Comparison of ENCODE assay signal across 8 cellular contexts in the genomic region with DNA sequence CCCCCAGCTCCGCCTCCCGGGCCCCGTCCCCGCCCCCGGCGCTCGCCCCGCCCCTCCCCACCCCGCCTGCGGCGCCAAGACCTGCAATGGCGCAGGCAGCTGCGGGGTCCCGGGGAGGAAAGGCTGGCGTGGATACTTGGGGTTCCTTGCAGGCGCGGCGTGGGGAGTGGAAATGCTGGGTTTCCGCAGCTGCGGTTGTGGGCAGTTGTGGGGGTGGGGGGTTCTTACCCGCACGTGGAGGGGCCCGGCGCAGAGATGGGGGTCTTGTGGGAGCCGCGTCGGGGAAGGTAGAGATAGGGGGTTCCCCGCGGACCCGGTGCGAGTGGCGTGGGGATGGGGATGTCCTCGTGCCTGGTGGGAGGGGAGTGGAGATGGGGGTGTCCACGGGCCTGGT. TPM values are rescaled to one million over a fixed set of nuclear protein-coding genes. Genes with fewer than 3 reads are reported as not detected.
A peak's percentile ranks its signal among the peaks of the same experiment; 100 is the strongest.
DNase-seq lines count a peak whose midpoint lies in the region; ATAC-seq, FAIRE-seq and TF ChIP-seq lines count a peak whose summit lies in the region.

No MANE protein-coding gene starts in this region.

- intact Hi-C loops in endothelial cell of umbilical vein (cut with micrococcal nuclease), result loop anchor here (1.0 to 10.0 kb wide), 7 partner anchors 61 to 1238 kb away; a partner anchor contains a TSS

- peaks cover 2% of the 10 kb centered on the region for H3K4me1 ChIP-seq in endothelial cell of umbilical vein (ENCODE audit: control insufficient read depth, extremely low read depth, insufficient read depth, low read length)
- H3K4me1 ChIP-seq in neutrophil (ENCODE audit: control insufficient read depth in 1 of 2, insufficient read depth in 1 of 2, low read depth in 1 of 2, low read length in 1 of 2), result peaks cover 9 to 30% of the 10 kb centered on the region in 2 experiments

- no peaks in the 10 kb centered on the region for H4K20me1 ChIP-seq in endothelial cell of umbilical vein (replicated peaks; ENCODE audit: control insufficient read depth, extremely low read depth, insufficient read depth, low read length)

- ATAC-seq in HG02571 (IDR thresholded peaks at IDR 0.05; ENCODE audit: unreplicated experiment), result peak; percentile 20

- no peak for TF ChIP-seq POLR2A in endothelial cell of umbilical vein (IDR thresholded peaks at IDR 0.05; ENCODE audit: low read depth, low read length)

- no peak for FAIRE-seq in endothelial cell of umbilical vein (lab: Jason Lieb, UNC)

- H3K79me2 ChIP-seq in endothelial cell of umbilical vein (ENCODE audit: control insufficient read depth, insufficient read depth, low read length), result peaks cover 27% of the 10 kb centered on the region

- no peaks in the 10 kb centered on the region for H3K9me1 ChIP-seq in endothelial cell of umbilical vein (replicated peaks; ENCODE audit: control insufficient read depth, extremely low read depth, insufficient read depth, low read length)

- H2AFZ ChIP-seq in endothelial cell of umbilical vein (ENCODE audit: low read depth, low read length), result peak overlapping the region; percentile 92

- H3K4me2 ChIP-seq in endothelial cell of umbilical vein (ENCODE audit: insufficient read depth, low read length), result peak overlapping the region; percentile 32

- no TSS peak for BruUV-seq in endothelial cell of umbilical vein (replicated peaks; lab: Mats Ljungman, UMichigan)

- H3K36me3 ChIP-seq in endothelial cell of umbilical vein (ENCODE audit: control insufficient read depth in 2 of 2, extremely low read depth in 1 of 2, insufficient read depth in 2 of 2, low read length in 2 of 2), result no peaks in the 10 kb centered on the region
- H3K36me3 ChIP-seq in neutrophil, result no peaks in the 10 kb centered on the region

- no peaks in the 10 kb centered on the region for H3K9me3 ChIP-seq in endothelial cell of umbilical vein (replicated peaks; ENCODE audit: control insufficient read depth, insufficient read depth, low read length)
- H3K9me3 ChIP-seq in neutrophil, result peaks cover 3% of the 10 kb centered on the region

- DNase-seq in T follicular helper cell (ENCODE audit: low read depth), result peak; percentile 74
- no peak for DNase-seq in endothelial cell of umbilical vein (ENCODE audit: low read depth, low spot score)
- no peak for DNase-seq in epidermal melanocyte (ENCODE audit: insufficient read length, low spot score)
- no peak for DNase-seq in NCI-H748 treated with DMSO at 0.1 percent for 48 hours (lab: John Stamatoyannopoulos, UW)
- no peak for DNase-seq in GF-D8 (lab: John Stamatoyannopoulos, UW)

- H3K9ac ChIP-seq in endothelial cell of umbilical vein (replicated peaks; ENCODE audit: extremely low read depth, insufficient read depth, low read length), result peak overlapping the region; percentile 44

- H3K27ac ChIP-seq in endothelial cell of umbilical vein (ENCODE audit: insufficient read depth, low read depth, low read length) (no peak overlapping the region), neutrophil (peak overlapping the region; percentile 94)

- TF ChIP-seq CTCF in GM12875 (IDR thresholded peaks at IDR 0.05; ENCODE audit: borderline replicate concordance, insufficient read depth, low read depth, low read length) (no peak), endothelial cell of umbilical vein (IDR thresholded peaks at IDR 0.05; ENCODE audit: extremely low read depth in 1 of 2, insufficient read depth in 1 of 2, low read depth in 1 of 2, low read length in 2 of 2) (no peak), neutrophil (IDR thresholded peaks at IDR 0.05) (no peak)

- dilution Hi-C loops in endothelial cell of umbilical vein (cut with MboI; ENCODE audit: extremely low pct_ligation_motif_present, low sequenced_read_pairs), result no loop called here

- peak overlapping the region; percentile 71 for H3K4me3 ChIP-seq in GM12875 (ENCODE audit: low read depth, low read length)
- peak overlapping the region in 2 of 3 experiments; percentile 28 to 73 for H3K4me3 ChIP-seq in endothelial cell of umbilical vein (replicated peaks in 1 of 3; ENCODE audit: insufficient read depth in 1 of 3, low read depth in 1 of 3, low read length in 3 of 3)
- H3K4me3 ChIP-seq in neutrophil (ENCODE audit: low read depth in 1 of 2, low read length in 1 of 2), result peak overlapping the region; percentile 84 to 94

- POLR2A ChIA-PET in endothelial cell of umbilical vein (lab: Charles Lee), result no interaction called here

- CTCF ChIA-PET in endothelial cell of umbilical vein (lab: Charles Lee), result no interaction called here

- H3K27me3 ChIP-seq in endothelial cell of umbilical vein (ENCODE audit: control insufficient read depth in 2 of 2, insufficient read depth in 2 of 2, low read length in 2 of 2) (no peaks in the 10 kb centered on the region), neutrophil (no peaks in the 10 kb centered on the region)

TF ChIP-seq in endothelial cell of umbilical vein, 7 proteins besides CTCF, POLR2A, EP300 and RAD21:
- TF ChIP-seq GATA2 (IDR thresholded peaks at IDR 0.05; ENCODE audit: insufficient read depth, insufficient read length, low read depth, low read length) (no peak), POLR2AphosphoS5 (IDR thresholded peaks at IDR 0.05; ENCODE audit: insufficient read depth, low read depth, low read length) (no peak), JUN (IDR thresholded peaks at IDR 0.05; ENCODE audit: borderline replicate concordance, insufficient read depth, insufficient read length, low read depth) (no peak), FOS (IDR thresholded peaks at IDR 0.05; ENCODE audit: borderline replicate concordance, insufficient read depth, low read length) (no peak), EZH2 (IDR thresholded peaks at IDR 0.05; ENCODE audit: borderline replicate concordance, low read depth, low read length, severe bottlenecking) (no peak), MYC (IDR thresholded peaks at IDR 0.05; ENCODE audit: low read depth, low read length) (no peak)
- TF ChIP-seq, protein P1, sequence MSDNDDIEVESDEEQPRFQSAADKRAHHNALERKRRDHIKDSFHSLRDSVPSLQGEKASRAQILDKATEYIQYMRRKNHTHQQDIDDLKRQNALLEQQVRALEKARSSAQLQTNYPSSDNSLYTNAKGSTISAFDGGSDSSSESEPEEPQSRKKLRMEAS (IDR thresholded peaks at IDR 0.05; ENCODE audit: insufficient read depth, insufficient read length), result no peak
TF ChIP-seq in endothelial cell of umbilical vein: peak in this region for 0.

RNA-seq across cellular contexts. Expression of a gene that starts 0.7 kb away (rescaled TPM):
- 27.1 and 28.8 TPM in 2 replicates for total RNA-seq in endothelial cell of umbilical vein
- polyA plus RNA-seq in endothelial cell of umbilical vein, result 29.9 and 33.1 TPM in 2 replicates
- 22.0 and 27.0 TPM in 2 replicates for polyA plus RNA-seq in endothelial cell of umbilical vein (2011; cell fraction: cytosol; rRNA removed)
- polyA plus RNA-seq in endothelial cell of umbilical vein (2011; cell fraction: nucleus; rRNA removed), result 22.1 and 24.7 TPM in 2 replicates
- polyA plus RNA-seq in endothelial cell of umbilical vein (2012), result 30.0 and 47.7 TPM in 2 replicates
- polyA minus RNA-seq in endothelial cell of umbilical vein, result 21.4 and 21.7 TPM in 2 replicates
- 9.5 TPM for polyA minus RNA-seq in endothelial cell of umbilical vein (2011; cell fraction: cytosol; rRNA and poly(A)+ RNA removed)
- polyA minus RNA-seq in endothelial cell of umbilical vein (2011; cell fraction: nucleus; rRNA and poly(A)+ RNA removed), result 9.8 and 14.1 TPM in 2 replicates
